8 cellular contexts compared by ENCODE assay signal in the genomic region with DNA sequence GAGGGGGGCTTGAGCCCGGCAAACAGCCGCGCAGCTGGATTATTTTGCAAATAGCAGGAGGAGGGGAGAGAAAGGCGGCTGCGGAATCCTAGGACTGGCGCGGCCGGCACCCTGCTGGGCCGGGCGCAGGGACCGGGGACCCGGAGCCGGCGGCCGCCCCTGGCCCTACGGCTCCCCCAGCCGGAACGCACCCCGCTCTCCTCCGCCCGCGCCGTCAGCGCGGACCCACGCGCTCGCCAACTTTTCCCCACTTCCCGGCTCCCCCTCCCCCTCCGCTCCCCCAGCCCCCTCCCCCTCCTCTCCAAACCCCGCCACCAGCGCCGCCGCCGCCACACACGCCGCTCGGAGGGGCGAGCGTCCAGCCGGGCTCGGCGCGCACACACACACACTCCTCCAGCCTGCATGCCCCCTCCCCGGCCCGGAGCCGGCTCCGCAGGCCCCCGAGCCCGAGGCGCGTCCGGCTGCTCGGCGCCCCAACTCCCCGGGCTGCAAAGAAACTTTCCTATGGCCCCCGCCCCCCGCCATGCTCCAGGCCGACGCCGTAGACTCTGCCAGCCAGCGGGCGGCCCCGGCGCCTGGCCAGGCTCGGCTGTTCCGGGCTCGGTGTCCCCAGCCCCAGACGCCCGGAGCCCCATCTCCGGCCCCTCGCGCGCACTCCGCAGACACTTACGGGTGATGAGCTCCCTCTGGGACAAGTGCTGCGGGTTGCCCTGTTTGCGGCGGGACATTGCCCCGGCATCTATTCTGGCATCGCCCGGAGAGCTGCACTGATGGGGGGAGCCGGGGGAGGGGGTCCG. TPM values are rescaled to one million over a fixed set of nuclear protein-coding genes. Genes with fewer than 3 reads are reported as not detected.
DNase-seq lines count a peak whose midpoint lies in the region; ATAC-seq and TF ChIP-seq lines count a peak whose summit lies in the region.

No MANE protein-coding gene starts in this region.

- H3K4me3 ChIP-seq in iPS-20b (ENCODE audit: low read length): peak overlapping the region; percentile 86; the same call in 1 of the 2 replicates
- H3K4me3 ChIP-seq in thoracic aorta: peak overlapping the region; percentile 63
- H3K4me3 ChIP-seq in PC-3 (ENCODE audit: low read length): no peak overlapping the region

- H3K27me3 Mint-ChIP-seq in activated T-cell treated with anti-CD3 and anti-CD28 coated beads, Interleukin-2, amount 50 U/mL, for 24 hours: no peaks in the 10 kb centered on the region

- H3K9me3 ChIP-seq in iPS-20b (ENCODE audit: insufficient read depth, low read depth, low read length) (no peaks in the 10 kb centered on the region), thoracic aorta (no peaks in the 10 kb centered on the region), PC-3 (ENCODE audit: low read length) (no peaks in the 10 kb centered on the region)

- H3K9me3 Mint-ChIP-seq in activated T-cell treated with anti-CD3 and anti-CD28 coated beads, Interleukin-2, amount 50 U/mL, for 24 hours: no peaks in the 10 kb centered on the region

- H3K4me3 Mint-ChIP-seq in activated T-cell treated with anti-CD3 and anti-CD28 coated beads, Interleukin-2, amount 50 U/mL, for 24 hours: peak overlapping the region; percentile 99

- peaks cover 48% of the 10 kb centered on the region for H3K4me1 Mint-ChIP-seq in activated T-cell treated with anti-CD3 and anti-CD28 coated beads, Interleukin-2, amount 50 U/mL, for 24 hours (ENCODE audit: low read depth)

- POLR2A ChIA-PET in PC-3 (lab: Charles Lee; ENCODE audit: unreplicated experiment): no interaction called here

- BruUV-seq in PC-3 (replicated peaks; lab: Mats Ljungman, UMichigan): no TSS peak

- peak; percentile 54 for DNase-seq in stimulated activated CD4-positive, alpha-beta T cell treated with anti-CD3 and anti-CD28 coated beads, Interleukin-12 subunit alpha, Interleukin-12 subunit beta, amount 100 ng/mL, for 4 hours
- no peak for DNase-seq in stimulated activated CD4-positive, alpha-beta T cell treated with anti-CD3 and anti-CD28 coated beads, Interleukin-1b, Interleukin-23, amount 100 ng/mL, for 48 hours
- peak; percentile 78 for DNase-seq in activated T-cell treated with anti-CD3 and anti-CD28 coated beads, Interleukin-2, amount 50 U/mL, for 24 hours
- DNase-seq in thoracic aorta (ENCODE audit: low spot score): no peak
- no peak for DNase-seq in PC-3

- no peaks in the 10 kb centered on the region for H4K20me1 ChIP-seq in PC-3 (ENCODE audit: low read length)

- intact Hi-C loops in PC-3 (cut with micrococcal nuclease): no loop called here

- no peak overlapping the region for H3K4me2 ChIP-seq in PC-3 (ENCODE audit: low read length)

- H3K79me2 ChIP-seq in PC-3 (ENCODE audit: low read length): no peaks in the 10 kb centered on the region

- H3K27ac ChIP-seq in iPS-20b (ENCODE audit: low read length) (no peak overlapping the region), thoracic aorta (no peak overlapping the region), PC-3 (ENCODE audit: low read length) (no peak overlapping the region)

- CTCF ChIA-PET in PC-3 (lab: Charles Lee): no interaction called here

- H3K27me3 ChIP-seq in iPS-20b (ENCODE audit: insufficient read depth, low read length) (peaks cover 78% of the 10 kb centered on the region), thoracic aorta (replicated peaks; ENCODE audit: insufficient read depth) (peaks cover 5% of the 10 kb centered on the region), PC-3 (ENCODE audit: low read length) (peaks cover 76% of the 10 kb centered on the region)

- ATAC-seq in thoracic aorta (ENCODE audit: insufficient number of reproducible peaks, low FRiP score, low read depth) (no peak), PC-3 (no peak), GM19324 (IDR thresholded peaks at IDR 0.05; ENCODE audit: low FRiP score, unreplicated experiment) (no peak), HG03520 (IDR thresholded peaks at IDR 0.05; ENCODE audit: unreplicated experiment) (no peak)

- H2AFZ ChIP-seq in PC-3 (ENCODE audit: low read length): no peak overlapping the region

- no peak for TF ChIP-seq CTCF in thoracic aorta (IDR thresholded peaks at IDR 0.05)
- no peak for TF ChIP-seq CTCF in PC-3 (conservative IDR thresholded peaks at IDR 0.05; ENCODE audit: low read depth, low read length)

- no peaks in the 10 kb centered on the region for H3F3A ChIP-seq in PC-3 (ENCODE audit: low read length, unreplicated experiment)

- peaks cover 47% of the 10 kb centered on the region for H3K36me3 Mint-ChIP-seq in activated T-cell treated with anti-CD3 and anti-CD28 coated beads, Interleukin-2, amount 50 U/mL, for 24 hours (ENCODE audit: low read depth)

- peak overlapping the region; percentile 49; the same call in 1 of the 2 replicates for H3K9ac ChIP-seq in iPS-20b (ENCODE audit: low read depth, low read length)
- no peak overlapping the region for H3K9ac ChIP-seq in PC-3 (ENCODE audit: low read length)

- H3K4me1 ChIP-seq in iPS-20b (ENCODE audit: insufficient read depth, low read length) (peaks cover 20% of the 10 kb centered on the region), thoracic aorta (ENCODE audit: control insufficient read depth in 1 of 2, low read depth in 2 of 2) (peaks cover 17 to 47% of the 10 kb centered on the region in 2 donors), PC-3 (ENCODE audit: insufficient read depth, low read length) (peaks cover 8% of the 10 kb centered on the region; the same call in 1 of the 2 replicates)

- no peaks in the 10 kb centered on the region for H3K9me2 ChIP-seq in PC-3 (replicated peaks; ENCODE audit: low read length)

- no peaks in the 10 kb centered on the region for H3K36me3 ChIP-seq in iPS-20b (ENCODE audit: insufficient read depth, low read depth, low read length)
- H3K36me3 ChIP-seq in thoracic aorta: no peaks in the 10 kb centered on the region
- H3K36me3 ChIP-seq in PC-3 (ENCODE audit: low read depth, low read length): no peaks in the 10 kb centered on the region

- H3K27ac Mint-ChIP-seq in activated T-cell treated with anti-CD3 and anti-CD28 coated beads, Interleukin-2, amount 50 U/mL, for 24 hours: peak overlapping the region; percentile 99

RNA-seq across cellular contexts. Expression of a gene that starts 1.3 kb away (rescaled TPM):
- 1 to 10 TPM in 1 of 2 donors, under 1 TPM in 1; 0.92 to 6.2 TPM for total RNA-seq in thoracic aorta
- 0.73 and 1.7 TPM in 2 replicates for total RNA-seq in PC-3 (2014; rRNA removed)

Comparison
In these comparisons a context has a peak if more than half of its experiments do, and no peak if none do; other contexts are left out.
1. DNase-seq: peak in stimulated activated CD4-positive, alpha-beta T cell treated with anti-CD3 and anti-CD28 coated beads, Interleukin-12 subunit alpha, Interleukin-12 subunit beta, amount 100 ng/mL, for 4 hours (single experiment) and activated T-cell treated with anti-CD3 and anti-CD28 coated beads, Interleukin-2, amount 50 U/mL, for 24 hours (single experiment); none in stimulated activated CD4-positive, alpha-beta T cell treated with anti-CD3 and anti-CD28 coated beads, Interleukin-1b, Interleukin-23, amount 100 ng/mL, for 48 hours (single experiment), thoracic aorta (single experiment) and PC-3 (single experiment).